In the genomic region with DNA sequence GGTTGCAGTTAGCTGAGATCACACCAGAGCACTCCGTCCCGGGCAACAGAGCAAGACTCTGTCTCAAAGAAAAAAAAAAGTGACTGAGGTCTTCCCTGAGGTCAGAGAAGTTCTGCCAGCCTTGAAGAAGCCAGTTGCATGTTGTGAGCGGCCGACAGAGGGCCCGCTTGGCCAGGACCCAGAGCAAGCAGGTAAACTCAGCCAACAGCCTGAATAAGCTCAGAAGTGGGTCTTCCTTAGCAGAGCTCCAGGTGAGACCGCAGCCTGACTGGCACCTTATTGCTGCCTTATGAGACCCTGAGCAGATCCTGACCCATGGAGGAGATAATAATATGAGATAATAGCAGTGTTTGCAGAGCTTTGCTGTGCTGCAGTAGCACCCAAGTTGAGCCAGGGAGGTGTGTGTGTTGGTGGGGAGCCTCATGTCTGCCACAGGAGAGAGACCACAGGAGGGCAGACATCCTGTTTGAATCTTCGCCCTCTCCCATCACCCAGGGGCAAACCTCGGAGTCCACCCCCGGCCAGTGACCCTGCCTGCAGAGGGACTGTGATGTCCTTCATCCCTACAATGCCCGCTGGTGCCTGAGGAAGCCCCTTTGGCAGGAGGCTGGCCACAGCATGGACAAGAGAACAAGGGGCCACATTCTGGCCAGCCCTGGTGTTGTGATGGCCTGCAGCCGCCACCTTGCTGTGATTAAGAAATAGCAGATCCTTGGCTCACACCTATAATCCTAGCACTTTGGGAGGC, we compare ENCODE assay signal across 12 cellular contexts. TPM values are rescaled to one million over a fixed set of nuclear protein-coding genes. Genes with fewer than 3 reads are reported as not detected.
A peak's percentile ranks its signal among the peaks of the same experiment; 100 is the strongest.
DNase-seq lines count a peak whose midpoint lies in the region; ATAC-seq, FAIRE-seq and TF ChIP-seq lines count a peak whose summit lies in the region.
"Had no signal": no experiment of that assay in that cellular context is flagged by ENCODE, and none has a peak within 500 bp of the region (broad histone marks: within the 10 kb centered on the region; RNA-seq: fewer than 3 reads in every experiment).

No MANE protein-coding gene starts in this region.

- no peaks in the 10 kb centered on the region for H3K23me2 ChIP-seq in H1 (ENCODE audit: low read depth, low read length)

- H2BK20ac ChIP-seq in H1 (ENCODE audit: low read length): no peak overlapping the region

- H3K4me1 ChIP-seq in H1 (replicated peaks in 1 of 4; ENCODE audit: control insufficient read depth in 3 of 4, insufficient read depth in 4 of 4, low read length in 3 of 4): peaks cover 0 to 6% (median 2%) of the 10 kb centered on the region in 4 experiments; a peak in 4 of 7 replicates

- no peaks in the 10 kb centered on the region for H3K9me3 ChIP-seq in H1 (ENCODE audit: insufficient read depth in 2 of 2, low read depth in 1 of 2, low read length in 1 of 2)

- H3K56ac ChIP-seq in H1 (replicated peaks; ENCODE audit: insufficient read length, low read depth, low read length): no peak overlapping the region

- CTCF ChIA-PET in H1 (lab: Charles Lee; ENCODE audit: partially characterized antibody): interaction anchor here (0.6 to 11.8 kb wide), 28 partner anchors 9 to 772 kb away, joined by 3 to 146 read pairs (median 4); no protein-coding TSS in a partner anchor

- intact Hi-C loops in posterior vena cava (cut with DNase I): loop anchor here in 1 of 2 donors (10.0 kb wide), 2 partner anchors 141 to 391 kb away; partner anchors contain the start of gene PHF2

- POLR2A ChIA-PET in H1 (lab: Charles Lee; ENCODE audit: partially characterized antibody): interaction anchor here (0.7 kb wide), 1 partner anchor 246 kb away, joined by 3 read pairs; no protein-coding TSS in a partner anchor

- H4K5ac ChIP-seq in H1 (ENCODE audit: insufficient read length, low read depth, low read length): no peak overlapping the region

- peaks cover 10 to 19% (median 16%) of the 10 kb centered on the region in 4 experiments for H3K27me3 ChIP-seq in H1 (replicated peaks in 1 of 4; ENCODE audit: control insufficient read depth in 3 of 4, extremely low read depth in 1 of 4, insufficient read depth in 3 of 4, low read length in 3 of 4)

- no peak overlapping the region for H3K4me2 ChIP-seq in H1 (ENCODE audit: insufficient read depth in 1 of 2, low read depth in 2 of 2, low read length in 2 of 2)

- no peak overlapping the region for H4K8ac ChIP-seq in H1 (ENCODE audit: extremely low read depth, insufficient read depth, low read length)

- H3K79me2 ChIP-seq in H1 (ENCODE audit: control insufficient read depth in 1 of 2, insufficient read depth in 2 of 2, low read length in 2 of 2): no peaks in the 10 kb centered on the region

- TF ChIP-seq RAD21 in H1 (IDR thresholded peaks at IDR 0.05 in 1 of 2, conservative IDR thresholded peaks at IDR 0.05 in 1 of 2; ENCODE audit: low read depth in 2 of 2, low read length in 2 of 2): peak; percentile 55 to 71

- H3K27ac ChIP-seq in H1 (ENCODE audit: low read depth, low read length): no peak overlapping the region

- no peak overlapping the region for H3K4ac ChIP-seq in H1 (replicated peaks; ENCODE audit: insufficient read length, low read depth, low read length)

- H2BK5ac ChIP-seq in H1 (ENCODE audit: low read depth, low read length): no peak overlapping the region

- no peak overlapping the region for H3K9ac ChIP-seq in H1 (replicated peaks in 1 of 4; ENCODE audit: extremely low read depth in 1 of 4, low read depth in 3 of 4, low read length in 3 of 4)

- TF ChIP-seq POLR2A in H1 (IDR thresholded peaks at IDR 0.05; ENCODE audit: control extremely low read depth in 1 of 2, low read depth in 2 of 2, low read length in 2 of 2): no peak

- H2AFZ ChIP-seq in H1 (ENCODE audit: low read length): no peak overlapping the region; the same call in 1 of the 2 replicates

- TF ChIP-seq CTCF in GM13977 (IDR thresholded peaks at IDR 0.05; ENCODE audit: extremely low read depth, insufficient read depth, missing control alignments) (no peak), H1 (IDR thresholded peaks at IDR 0.05; ENCODE audit: control extremely low read depth in 1 of 3, insufficient read depth in 1 of 3, low read depth in 1 of 3, low read length in 3 of 3) (peak; percentile 54 to 65 (median 54))

- FAIRE-seq in H1 (lab: Jason Lieb, UNC): no peak
- FAIRE-seq in GM19239 (lab: Jason Lieb, UNC): no peak
- FAIRE-seq: TTC549 had no signal

- no peak for ATAC-seq in HG03521 (IDR thresholded peaks at IDR 0.05; ENCODE audit: unreplicated experiment)
- ATAC-seq: activated CD8-positive, alpha-beta memory T cell treated with anti-CD3 and anti-CD28 coated beads, Interleukin-2, amount 10 ng/mL, durations not matched to agents 7 days and 5 days had no signal

- no peak overlapping the region for H3K14ac ChIP-seq in H1 (ENCODE audit: insufficient read length)

- H2BK15ac ChIP-seq in H1 (ENCODE audit: low read length): no peak overlapping the region

- no peaks in the 10 kb centered on the region for H3K79me1 ChIP-seq in H1 (ENCODE audit: low read depth, low read length)

- no peak overlapping the region for H3K4me3 ChIP-seq in H1 (ENCODE audit: extremely low read depth in 1 of 4, insufficient read depth in 2 of 4, low read depth in 3 of 4, low read length in 4 of 4)

- H3K18ac ChIP-seq in H1 (ENCODE audit: extremely low read depth, low read length): no peak overlapping the region

- DNase-seq in GM13977 (ENCODE audit: low spot score): peak; percentile 6
- DNase-seq in NCI-H226: peak; percentile 14
- DNase-seq in H1 (ENCODE audit: low read depth in 1 of 2, low spot score in 2 of 2): no peak
- DNase-seq in posterior vena cava (ENCODE audit: low spot score): peak; percentile 78
- DNase-seq in GM19239 (ENCODE audit: insufficient read length, low spot score): no peak
- DNase-seq in NCI-H748 (lab: John Stamatoyannopoulos, UW; ENCODE audit: unreplicated experiment): no peak
- DNase-seq: activated CD8-positive, alpha-beta memory T cell treated with anti-CD3 and anti-CD28 coated beads, Interleukin-2, amount 10 ng/mL, durations not matched to agents 7 days and 5 days; NCI-H345; SHP77; substantia nigra had no signal

- no peak overlapping the region for H3K23ac ChIP-seq in H1 (ENCODE audit: insufficient read length)

- 75% methylated on average over 11 of the region's 11 CpGs; no CpG with 5 or more reads in 1 of the 2 experiments for WGBS in H1 (ENCODE audit: extremely low coverage in 1 of 2, insufficient coverage in 1 of 2, insufficient read length in 1 of 2, insufficient replicate concordance in 2 of 2, low coverage in 1 of 2, low lambda C conversion rate in 2 of 2, missing lambda C conversion rate in 1 of 2), 2 experiments

- H2BK12ac ChIP-seq in H1 (ENCODE audit: low read depth, low read length): no peak overlapping the region

- no peak overlapping the region for H2AK5ac ChIP-seq in H1 (ENCODE audit: low read depth, low read length)

- H4K91ac ChIP-seq in H1 (replicated peaks; ENCODE audit: insufficient read length, low read length): no peak overlapping the region

- in situ Hi-C loops in GM13977 (cut with MboI; ENCODE audit: low pct_unique_long_range_greater_than_20kb, low sequenced_read_pairs, unreplicated experiment): loop anchor here (25.0 kb wide), 1 partner anchor 279 kb away; no protein-coding TSS in a partner anchor

- TF ChIP-seq EP300 in H1 (IDR thresholded peaks at IDR 0.05; ENCODE audit: borderline replicate concordance in 1 of 2, low read depth in 2 of 2, low read length in 2 of 2): no peak

- H2BK120ac ChIP-seq in H1 (replicated peaks; ENCODE audit: low read depth, low read length): no peak overlapping the region

- H4K20me1 ChIP-seq in H1 (replicated peaks in 1 of 2; ENCODE audit: control insufficient read depth in 1 of 2, insufficient read depth in 2 of 2, low read length in 2 of 2): peaks cover 2 to 5% of the 10 kb centered on the region in 2 experiments

- no peaks in the 10 kb centered on the region for H3K36me3 ChIP-seq in H1 (ENCODE audit: control insufficient read depth in 2 of 4, insufficient read depth in 4 of 4, low read length in 3 of 4)

TF ChIP-seq in H1, 55 proteins besides CTCF, POLR2A, EP300 and RAD21 (continues in another document):
- no peak for TF ChIP-seq PHF8 (conservative IDR thresholded peaks at IDR 0.05; ENCODE audit: low read depth, low read length)
- TF ChIP-seq CREB1 (IDR thresholded peaks at IDR 0.05): no peak
- no peak for TF ChIP-seq BRCA1 (IDR thresholded peaks at IDR 0.05; ENCODE audit: low read depth, low read length)
- TF ChIP-seq, protein P1, sequence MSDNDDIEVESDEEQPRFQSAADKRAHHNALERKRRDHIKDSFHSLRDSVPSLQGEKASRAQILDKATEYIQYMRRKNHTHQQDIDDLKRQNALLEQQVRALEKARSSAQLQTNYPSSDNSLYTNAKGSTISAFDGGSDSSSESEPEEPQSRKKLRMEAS (IDR thresholded peaks at IDR 0.05): no peak
- TF ChIP-seq ZNF274 (IDR thresholded peaks at IDR 0.05; ENCODE audit: borderline replicate concordance, extremely low read depth, low read length): no peak
- no peak for TF ChIP-seq EGR1 (IDR thresholded peaks at IDR 0.05; ENCODE audit: borderline replicate concordance, low read depth, low read length)
- no peak for TF ChIP-seq CBX8 (IDR thresholded peaks at IDR 0.05; ENCODE audit: borderline replicate concordance, low read depth, low read length)
- no peak for TF ChIP-seq RBBP5 (IDR thresholded peaks at IDR 0.05; ENCODE audit: borderline replicate concordance, low read depth, low read length)
- TF ChIP-seq KDM5A (IDR thresholded peaks at IDR 0.05; ENCODE audit: low read length): no peak
- no peak for TF ChIP-seq JUN (IDR thresholded peaks at IDR 0.05; ENCODE audit: low read depth, low read length)
- TF ChIP-seq ASH2L (IDR thresholded peaks at IDR 0.05; ENCODE audit: low read length): no peak
- no peak for TF ChIP-seq KDM1A (IDR thresholded peaks at IDR 0.05; ENCODE audit: borderline replicate concordance, low read length)
- TF ChIP-seq CHD2 (IDR thresholded peaks at IDR 0.05; ENCODE audit: low read length): no peak
- no peak for TF ChIP-seq KDM4A (IDR thresholded peaks at IDR 0.05; ENCODE audit: low read depth, low read length, severe bottlenecking)
- TF ChIP-seq YY1 (IDR thresholded peaks at IDR 0.05; ENCODE audit: low read depth, low read length): no peak
- no peak for TF ChIP-seq RXRA (IDR thresholded peaks at IDR 0.05; ENCODE audit: insufficient read depth, low read depth, low read length)
- no peak for TF ChIP-seq CBX5 (IDR thresholded peaks at IDR 0.05; ENCODE audit: low read depth, low read length)

RNA-seq across cellular contexts. Expression of gene BARX1, which starts 10.8 kb away (rescaled TPM):
- 2.1 and 2.6 TPM in 2 replicates for total RNA-seq in H1 (2021; fragmentation: NEBNext Ultra II Directional; extraction: Animal tissue kit (Norgen Biotek cat#: 25700))
- polyA plus RNA-seq in H1 (2011; rRNA removed): 0.79 and 1.3 TPM in 2 replicates
- 1.00 TPM for polyA plus RNA-seq in H1 (2011; cell fraction: cytosol; rRNA removed)
- polyA plus RNA-seq in H1 (2011; cell fraction: nucleus; rRNA removed): 1.4 TPM
- 0.68 to 0.87 TPM (median 0.76 TPM) in 4 replicates for polyA plus RNA-seq in H1 (2012, experiment 1 of 2)
- 0.92 TPM for polyA plus RNA-seq in H1 (2012, experiment 2 of 2)
- 2.3 TPM for polyA plus RNA-seq in H1 (2013, experiment 1 of 2)
- polyA plus RNA-seq in H1 (2013, experiment 2 of 2): 2.3 TPM
- polyA minus RNA-seq in H1 (2011; rRNA and poly(A)+ RNA removed): 0.22 TPM in 1 of 2 replicates, not detected in the other
- polyA minus RNA-seq in H1 (2011; cell fraction: cytosol; rRNA and poly(A)+ RNA removed): not detected
- not detected for polyA minus RNA-seq in H1 (2011; cell fraction: nucleus; rRNA and poly(A)+ RNA removed)
- total RNA-seq in posterior vena cava: not detected
- total RNA-seq: activated CD8-positive, alpha-beta memory T cell treated with anti-CD3 and anti-CD28 coated beads, Interleukin-2, amount 10 ng/mL, durations not matched to agents 7 days and 5 days had no signal

Comparison
In these comparisons a context has a peak if more than half of its experiments do, and no peak if none do; other contexts are left out.
1. DNase-seq: peak in GM13977 (single experiment), NCI-H226 (single experiment) and posterior vena cava (single experiment); none in H1 (0 of 2), GM19239 (single experiment) and NCI-H748 (single experiment).